ENCODE assay signal across 16 cellular contexts in genomic region chr1:67608661-67609571, GRCh38.
DNase-seq lines count a peak whose midpoint lies in the region; ATAC-seq and TF ChIP-seq lines count a peak whose summit lies in the region.
"Had no signal": no experiment of that assay in that cellular context is flagged by ENCODE, and none has a peak within 500 bp of the region (broad histone marks: within the 10 kb centered on the region; RNA-seq: fewer than 3 reads in every experiment).

No MANE protein-coding gene starts in this region.

- in situ Hi-C loops in IMR-90 (cut with MboI; ENCODE audit: low sequenced_read_pairs), result no loop called here

- no peak overlapping the region for H3K4me2 ChIP-seq in IMR-90 (ENCODE audit: low read depth, low read length)
- H3K4me2 ChIP-seq: KMS-11 had no signal

- peak; percentile 26 for DNase-seq in AG08395 (ENCODE audit: low spot score)
- peak; percentile 12 for DNase-seq in IMR-90
- peak; percentile 29 for DNase-seq in fibroblast of gingiva (ENCODE audit: low read depth)
- no peak for DNase-seq in aorta
- no peak for DNase-seq in spleen
- no peak for DNase-seq in Ammon's horn (ENCODE audit: low spot score)
- DNase-seq: activated CD4-positive, alpha-beta T cell treated with anti-CD3 and anti-CD28 coated beads, Interleukin-2, amount 10 ng/mL, durations not matched to agents 7 days and 5 days; central memory CD4-positive, alpha-beta T cell; erythroblast; left ventricle myocardium superior; NCI-H2081; NCI-H446 treated with DMSO at 0.1 percent for 48 hours; occipital lobe had no signal

- H2BK15ac ChIP-seq in IMR-90 (ENCODE audit: low read depth, low read length), result no peak overlapping the region

- H3K4me1 ChIP-seq in IMR-90 (ENCODE audit: control insufficient read depth, insufficient read depth, low read length) (no peaks in the 10 kb centered on the region), aorta (ENCODE audit: control insufficient read depth in 1 of 2, insufficient read depth in 2 of 2, low read length in 2 of 2) (peaks cover 2 to 3% of the 10 kb centered on the region in 2 donors), spleen (peaks cover 0 to 5% (median 0%) of the 10 kb centered on the region in 6 donors)

- POLR2A ChIA-PET in IMR-90 (lab: Charles Lee; ENCODE audit: unreplicated experiment), result no interaction called here

- peaks cover 4% of the 10 kb centered on the region for H3K27me3 ChIP-seq in IMR-90 (ENCODE audit: control insufficient read depth, insufficient read depth, low read length)
- no peaks in the 10 kb centered on the region for H3K27me3 ChIP-seq in aorta (ENCODE audit: control insufficient read depth in 1 of 2, insufficient read depth in 2 of 2, low read length in 1 of 2)
- H3K27me3 ChIP-seq in spleen (replicated peaks in 1 of 7), result no peaks in the 10 kb centered on the region

- peak; percentile 28 for ATAC-seq in GM19463 (IDR thresholded peaks at IDR 0.05; ENCODE audit: unreplicated experiment)
- ATAC-seq in IMR-90 (ENCODE audit: low read depth), result no peak
- ATAC-seq in GM21360 (IDR thresholded peaks at IDR 0.05; ENCODE audit: unreplicated experiment), result no peak
- no peak for ATAC-seq in aorta (ENCODE audit: low FRiP score)
- ATAC-seq: left ventricle myocardium superior had no signal

- no peak overlapping the region for H2AK5ac ChIP-seq in IMR-90 (ENCODE audit: low read depth, low read length)

- no peaks in the 10 kb centered on the region for H3K9me3 ChIP-seq in IMR-90 (ENCODE audit: control insufficient read depth, insufficient read depth, low read length)
- no peaks in the 10 kb centered on the region for H3K9me3 ChIP-seq in aorta (ENCODE audit: control insufficient read depth, low read length)
- H3K9me3 ChIP-seq in spleen, result no peaks in the 10 kb centered on the region

- TF ChIP-seq CTCF in IMR-90 (conservative IDR thresholded peaks at IDR 0.05; ENCODE audit: low read depth, low read length) (no peak), spleen (IDR thresholded peaks at IDR 0.05 in 8 of 11, conservative IDR thresholded peaks at IDR 0.05 in 3 of 11) (no peak)

- no peaks in the 10 kb centered on the region; the same call in 1 of the 2 replicates for H3K9me1 ChIP-seq in IMR-90 (ENCODE audit: insufficient read depth, low read length)

- H3K4me3 ChIP-seq in IMR-90 (ENCODE audit: insufficient read depth, low read depth, low read length), result no peak overlapping the region
- H3K4me3 ChIP-seq in aorta (ENCODE audit: low read length in 2 of 2), result no peak overlapping the region
- H3K4me3 ChIP-seq in spleen, result no peak overlapping the region

- no peak overlapping the region for H2AFZ ChIP-seq in IMR-90 (replicated peaks; ENCODE audit: low read length, poor library complexity)

- H4K20me1 ChIP-seq in IMR-90 (ENCODE audit: insufficient read depth, low read length), result no peaks in the 10 kb centered on the region

- H3K23ac ChIP-seq in IMR-90 (ENCODE audit: low read depth, low read length), result no peak overlapping the region

- TF ChIP-seq RAD21 in IMR-90 (IDR thresholded peaks at IDR 0.05; ENCODE audit: low read length), result no peak

- intact Hi-C loops in IMR-90 (cut with micrococcal nuclease) (no loop called here), aorta (cut with DNase I) (no loop called here), spleen (cut with DNase I; ENCODE audit: low total_unique reads) (no loop called here)

- H4K91ac ChIP-seq in IMR-90 (ENCODE audit: insufficient read depth, low read depth, low read length), result no peak overlapping the region

- CTCF ChIA-PET in IMR-90 (lab: Yijun Ruan, JAX), result interaction anchor here (1.8 kb wide), 1 partner anchor 47 kb away, joined by 4 read pairs; no protein-coding TSS in a partner anchor

- no peaks in the 10 kb centered on the region for H3K79me1 ChIP-seq in IMR-90 (ENCODE audit: low read depth in 1 of 2, low read length in 2 of 2)

- H2BK120ac ChIP-seq in IMR-90 (ENCODE audit: low read depth, low read length), result no peak overlapping the region

- H3K27ac ChIP-seq in IMR-90 (ENCODE audit: insufficient read depth, low read length), result no peak overlapping the region
- no peak overlapping the region for H3K27ac ChIP-seq in aorta (ENCODE audit: low read depth in 1 of 2, low read length in 2 of 2)
- no peak overlapping the region for H3K27ac ChIP-seq in spleen
- H3K27ac ChIP-seq: KMS-11 had no signal

- H4K8ac ChIP-seq in IMR-90 (ENCODE audit: low read depth in 2 of 2, low read length in 2 of 2), result no peak overlapping the region

- no peak overlapping the region for H3K18ac ChIP-seq in IMR-90 (ENCODE audit: low read depth, low read length)

- H3K9ac ChIP-seq in IMR-90 (ENCODE audit: low read depth, low read length), result no peak overlapping the region
- H3K9ac ChIP-seq: KMS-11 had no signal

- no peak overlapping the region for H3K4ac ChIP-seq in IMR-90 (ENCODE audit: low read depth, low read length)

- H2BK5ac ChIP-seq in IMR-90 (ENCODE audit: low read depth, low read length, poor library complexity, severe bottlenecking), result no peak overlapping the region

- WGBS in IMR-90 (ENCODE audit: extremely low coverage in 2 of 2, insufficient read length in 1 of 2), 2 experiments, result 72% methylated on average over 6 of the region's 11 CpGs; no CpG with 5 or more reads in 1 of the 2 experiments
- 91 to 92% methylated on average over 11 of the region's 11 CpGs for WGBS in aorta, 2 donors
- WGBS in spleen, 5 donors, result 67 to 82% (median 78%) methylated on average over 9 to 11 of the region's 11 CpGs

- H2BK20ac ChIP-seq in IMR-90 (ENCODE audit: low read depth, low read length), result no peak overlapping the region

- no peaks in the 10 kb centered on the region for H3K36me3 ChIP-seq in IMR-90 (ENCODE audit: control insufficient read depth, insufficient read depth, low read length)
- no peaks in the 10 kb centered on the region for H3K36me3 ChIP-seq in aorta (ENCODE audit: control insufficient read depth in 1 of 2, insufficient read depth in 2 of 2, low read length in 1 of 2)
- H3K36me3 ChIP-seq in spleen, result no peaks in the 10 kb centered on the region

- TF ChIP-seq POLR2A in IMR-90 (IDR thresholded peaks at IDR 0.05; ENCODE audit: low read depth, low read length), result no peak
- TF ChIP-seq POLR2A in spleen (IDR thresholded peaks at IDR 0.05), result no peak

- no peak overlapping the region for H3K14ac ChIP-seq in IMR-90 (replicated peaks; ENCODE audit: low read depth, low read length)

- no TSS peak for BruUV-seq in IMR-90 (replicated peaks; lab: Mats Ljungman, UMichigan)

- H3K56ac ChIP-seq in IMR-90 (ENCODE audit: extremely low read depth, insufficient read depth, low read length), result no peak overlapping the region

- dilution Hi-C loops in IMR-90 (cut with HindIII; ENCODE audit: low sequenced_read_pairs, unreplicated experiment), result no loop called here

- H2AK9ac ChIP-seq in IMR-90 (replicated peaks; ENCODE audit: low read depth, low read length, poor library complexity), result no peak overlapping the region

- no peak overlapping the region for H4K5ac ChIP-seq in IMR-90 (ENCODE audit: low read depth, low read length)

TF ChIP-seq in IMR-90, 13 proteins besides CTCF, POLR2A, EP300 and RAD21:
- TF ChIP-seq SMC3 (IDR thresholded peaks at IDR 0.05; ENCODE audit: low read depth, low read length) (no peak), MXI1 (IDR thresholded peaks at IDR 0.05; ENCODE audit: borderline replicate concordance, low read depth, low read length) (no peak), CHD1 (IDR thresholded peaks at IDR 0.05; ENCODE audit: low read depth, low read length) (no peak), RCOR1 (IDR thresholded peaks at IDR 0.05; ENCODE audit: insufficient replicate concordance, low read length) (no peak), CEBPB (IDR thresholded peaks at IDR 0.05; ENCODE audit: low read depth, low read length) (no peak), USF2 (IDR thresholded peaks at IDR 0.05; ENCODE audit: low read depth, low read length) (no peak), FOS (IDR thresholded peaks at IDR 0.05; ENCODE audit: low read depth, low read length) (no peak), MAZ (IDR thresholded peaks at IDR 0.05; ENCODE audit: borderline replicate concordance, low read depth, low read length) (no peak), NFE2L2 (IDR thresholded peaks at IDR 0.05; ENCODE audit: low read depth, low read length) (no peak), BHLHE40 (IDR thresholded peaks at IDR 0.05; ENCODE audit: low read depth, low read length) (no peak), MAFK (IDR thresholded peaks at IDR 0.05; ENCODE audit: low read depth, low read length) (no peak), RFX5 (IDR thresholded peaks at IDR 0.05; ENCODE audit: low read depth, low read length) (no peak), ELK1 (IDR thresholded peaks at IDR 0.05; ENCODE audit: borderline replicate concordance, low read depth, low read length) (no peak)

Comparison
In these comparisons a context has a peak if more than half of its experiments do, and no peak if none do; other contexts are left out.
1. DNase-seq: peak in AG08395 (single experiment), IMR-90 (single experiment) and fibroblast of gingiva (single experiment); none in aorta (0 of 2), spleen (single experiment) and Ammon's horn (single experiment).